ENCODE assay signal across 17 cellular contexts in genomic region chr1:243280571-243281129, GRCh38.
"Had no signal": no experiment of that assay in that cellular context is flagged by ENCODE, and none has a peak within 500 bp of the region (broad histone marks: within the 10 kb centered on the region; RNA-seq: fewer than 3 reads in every experiment).

No MANE protein-coding gene starts in this region.

- ATAC-seq: activated CD8-positive, alpha-beta memory T cell treated with anti-CD3 and anti-CD28 coated beads, Interleukin-2, amount 10 ng/mL, durations not matched to agents 7 days and 5 days; gastroesophageal sphincter; left lobe of liver; sciatic nerve had no signal

- DNase-seq: activated CD4-positive, alpha-beta memory T cell treated with anti-CD3 and anti-CD28 coated beads for 36 hours; activated CD4-positive, alpha-beta T cell treated with anti-CD3 and anti-CD28 coated beads for 1 hour; activated CD8-positive, alpha-beta memory T cell treated with anti-CD3 and anti-CD28 coated beads, Interleukin-2, amount 10 ng/mL, durations not matched to agents 7 days and 5 days; activated gamma-delta T cell; activated T-cell treated with anti-CD3 and anti-CD28 coated beads, Interleukin-2, amount 50 U/mL, for 48 hours; naive B cell; ovary; stimulated activated CD4-positive, alpha-beta T cell treated with anti-CD3 and anti-CD28 coated beads, Interleukin-2, amount 100 ng/mL, for 48 hours; stimulated activated naive CD4-positive, alpha-beta T cell treated with Interleukin-2 at 50 U/mL for 16 hours; trophoblast cell had no signal

- H3K4me3 Mint-ChIP-seq: activated CD4-positive, alpha-beta memory T cell treated with anti-CD3 and anti-CD28 coated beads for 36 hours; activated CD8-positive, alpha-beta memory T cell treated with anti-CD3 and anti-CD28 coated beads, Interleukin-2, amount 10 ng/mL, durations not matched to agents 7 days and 5 days; naive B cell; neural progenitor cell had no signal

- FAIRE-seq: astrocyte, bronchial epithelial cell, islet of Langerhans had no signal

- H3K27me3 Mint-ChIP-seq: activated CD4-positive, alpha-beta memory T cell treated with anti-CD3 and anti-CD28 coated beads for 36 hours; activated CD8-positive, alpha-beta memory T cell treated with anti-CD3 and anti-CD28 coated beads, Interleukin-2, amount 10 ng/mL, durations not matched to agents 7 days and 5 days; naive B cell had no signal

- H3K4me1 Mint-ChIP-seq: activated CD8-positive, alpha-beta memory T cell treated with anti-CD3 and anti-CD28 coated beads, Interleukin-2, amount 10 ng/mL, durations not matched to agents 7 days and 5 days; neural progenitor cell had no signal

- H3K27ac Mint-ChIP-seq: activated CD4-positive, alpha-beta memory T cell treated with anti-CD3 and anti-CD28 coated beads for 36 hours; activated CD8-positive, alpha-beta memory T cell treated with anti-CD3 and anti-CD28 coated beads, Interleukin-2, amount 10 ng/mL, durations not matched to agents 7 days and 5 days; neural progenitor cell had no signal
